In genomic region chr3:44534651-44535050, GRCh38 we compare ENCODE assay signal across 1 cellular context. TPM values are rescaled to one million over a fixed set of nuclear protein-coding genes. Genes with fewer than 3 reads are reported as not detected.
"Had no signal": no experiment of that assay in that cellular context is flagged by ENCODE, and none has a peak within 500 bp of the region (broad histone marks: within the 10 kb centered on the region; RNA-seq: fewer than 3 reads in every experiment).

No MANE protein-coding gene starts in this region.

RNA-seq across cellular contexts. Expression of gene ZNF660, which starts 50.1 kb away (rescaled TPM):
- total RNA-seq: activated CD4-positive, alpha-beta memory T cell treated with anti-CD3 and anti-CD28 coated beads, Interleukin-2, amount 10 ng/mL, durations not matched to agents 7 days and 5 days had no signal
